Comparison of ENCODE assay signal across 9 cellular contexts in genomic region chr10:47090042-47090441, GRCh38.
"Had no signal": no experiment of that assay in that cellular context is flagged by ENCODE, and none has a peak within 500 bp of the region (broad histone marks: within the 10 kb centered on the region; RNA-seq: fewer than 3 reads in every experiment).

No MANE protein-coding gene starts in this region.

- H3K4me3 Mint-ChIP-seq: HFFc6, IgD-negative memory B cell had no signal

- H3K36me3 Mint-ChIP-seq: IgD-negative memory B cell had no signal

- H3K4me1 ChIP-seq: HAP-1 had no signal

- H3K27ac ChIP-seq: GM23248, HL-60 had no signal

- H3K9me3 ChIP-seq: HAP-1 had no signal

- ATAC-seq: HCT116, HepG2 had no signal

- FAIRE-seq: HepG2 had no signal

- H3K4me3 ChIP-seq: GM23248, HAP-1 had no signal

- H3K9ac ChIP-seq: GM23248 had no signal

- H3K4me1 Mint-ChIP-seq: IgD-negative memory B cell had no signal

- H3K9me3 Mint-ChIP-seq: HFFc6, IgD-negative memory B cell had no signal

- DNase-seq: GM23248, GOT3, H7, HFFc6 had no signal

- H3K27ac Mint-ChIP-seq: HFFc6, IgD-negative memory B cell had no signal

- H3K36me3 ChIP-seq: HAP-1 had no signal

- H2AFZ ChIP-seq: GM23248 had no signal
